Comparison of ENCODE assay signal across 24 cellular contexts in the genomic region with DNA sequence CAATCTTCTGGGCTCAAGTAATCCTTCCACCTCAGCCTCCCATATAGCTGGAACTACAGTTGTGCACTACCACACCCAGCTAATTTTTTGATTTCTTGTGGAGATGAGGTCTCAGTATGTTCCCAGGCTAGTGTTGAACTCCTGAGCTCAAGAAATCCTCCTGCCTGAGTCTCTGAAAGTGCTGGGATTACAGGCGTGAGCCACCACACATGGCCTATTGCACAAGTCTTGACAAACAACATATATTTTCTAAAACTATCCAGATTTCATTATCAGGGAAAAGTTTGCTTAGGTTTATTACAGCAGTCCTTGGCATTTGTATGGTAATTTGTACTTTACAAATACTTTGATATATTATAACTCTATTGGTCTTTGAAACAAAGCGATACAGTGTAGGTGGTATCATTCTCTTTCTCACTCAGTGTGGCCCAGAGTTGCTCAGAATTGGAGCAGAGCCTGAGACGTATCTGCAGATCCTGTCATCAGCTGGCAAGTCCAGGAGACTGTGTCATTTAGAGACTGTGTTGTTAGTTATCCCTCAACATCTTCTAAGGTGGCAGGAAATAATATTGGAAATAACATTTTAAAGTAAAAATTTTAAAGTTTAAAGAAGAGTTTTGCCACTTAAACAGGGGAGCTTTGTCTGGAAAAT.
"Had no signal": no experiment of that assay in that cellular context is flagged by ENCODE, and none has a peak within 500 bp of the region (broad histone marks: within the 10 kb centered on the region; RNA-seq: fewer than 3 reads in every experiment).

No MANE protein-coding gene starts in this region.

- H3K36me3 ChIP-seq: colonic mucosa had no signal

- H3K4me3 ChIP-seq: adrenal gland, colonic mucosa, skin epidermis, suprapubic skin had no signal

- H3K9me3 ChIP-seq: adrenal gland, colonic mucosa, suprapubic skin had no signal

- H3K27ac Mint-ChIP-seq: activated B cell treated with CpG ODN at 0.5 μM for 24 hours; activated CD4-positive, alpha-beta T cell treated with anti-CD3 and anti-CD28 coated beads, Interleukin-2, amount 10 ng/mL, durations not matched to agents 7 days and 5 days; activated naive CD4-positive, alpha-beta T cell treated with anti-CD3 and anti-CD28 coated beads for 36 hours; activated T-helper 1 cell treated with anti-CD3 and anti-CD28 coated beads, Interleukin-12 subunit alpha, Interleukin-12 subunit beta, Interleukin-2, Interleukin-4 antibody, amounts not matched to agents 30 ng/mL and 10 ng/mL and 1 ng/mL, durations not matched to agents 14 hours and 24 hours and 36 hours; nephron; T-helper 2 cell treated with Interferon-gamma antibody and Interleukin-4, amounts not matched to agents 5 μg/mL and 100 μg/mL, for 36 hours; type B pancreatic cell had no signal

- H3K4me1 ChIP-seq: colonic mucosa, suprapubic skin had no signal

- H3K27ac ChIP-seq: adrenal gland, colonic mucosa, skin epidermis, suprapubic skin had no signal

- H3K9me3 Mint-ChIP-seq: activated B cell treated with CpG ODN at 0.5 μM for 24 hours; activated CD4-positive, alpha-beta T cell treated with anti-CD3 and anti-CD28 coated beads, Interleukin-2, amount 10 ng/mL, durations not matched to agents 7 days and 5 days; activated naive CD4-positive, alpha-beta T cell treated with anti-CD3 and anti-CD28 coated beads for 36 hours; activated T-helper 1 cell treated with anti-CD3 and anti-CD28 coated beads, Interleukin-12 subunit alpha, Interleukin-12 subunit beta, Interleukin-2, Interleukin-4 antibody, amounts not matched to agents 30 ng/mL and 10 ng/mL and 1 ng/mL, durations not matched to agents 14 hours and 24 hours and 36 hours; nephron; T-helper 2 cell treated with Interferon-gamma antibody and Interleukin-4, amounts not matched to agents 5 μg/mL and 100 μg/mL, for 36 hours; type B pancreatic cell had no signal

- ATAC-seq: esophagus mucosa had no signal

- DNase-seq: activated B cell treated with CpG ODN at 0.5 μM for 24 hours; activated CD4-positive, alpha-beta T cell treated with anti-CD3 and anti-CD28 coated beads, Interleukin-2, amount 10 ng/mL, durations not matched to agents 7 days and 5 days; activated CD8-positive, alpha-beta memory T cell treated with anti-CD3 and anti-CD28 coated beads, Interleukin-2, amount 50 U/mL, for 48 hours; activated naive CD4-positive, alpha-beta T cell treated with anti-CD3 and anti-CD28 coated beads for 36 hours; adrenal gland; caudate nucleus; colonic mucosa; foreskin fibroblast; hypothalamus; kidney glomerular epithelial cell; mesendoderm; nucleus accumbens; posterior cingulate gyrus; right cardiac atrium; stimulated activated CD4-positive, alpha-beta T cell treated with anti-CD3 and anti-CD28 coated beads, Interleukin-15, amount 100 ng/mL, for 24 hours; stimulated activated CD4-positive, alpha-beta T cell treated with anti-CD3 and anti-CD28 coated beads, Interleukin-4, amount 100 ng/mL, for 1 hour; stimulated activated naive CD4-positive, alpha-beta T cell had no signal

- H3K27me3 Mint-ChIP-seq: activated B cell treated with CpG ODN at 0.5 μM for 24 hours; activated CD4-positive, alpha-beta T cell treated with anti-CD3 and anti-CD28 coated beads, Interleukin-2, amount 10 ng/mL, durations not matched to agents 7 days and 5 days; type B pancreatic cell had no signal

- H3K4me3 Mint-ChIP-seq: activated B cell treated with CpG ODN at 0.5 μM for 24 hours; activated CD4-positive, alpha-beta T cell treated with anti-CD3 and anti-CD28 coated beads, Interleukin-2, amount 10 ng/mL, durations not matched to agents 7 days and 5 days; activated naive CD4-positive, alpha-beta T cell treated with anti-CD3 and anti-CD28 coated beads for 36 hours; activated T-helper 1 cell treated with anti-CD3 and anti-CD28 coated beads, Interleukin-12 subunit alpha, Interleukin-12 subunit beta, Interleukin-2, Interleukin-4 antibody, amounts not matched to agents 30 ng/mL and 10 ng/mL and 1 ng/mL, durations not matched to agents 14 hours and 24 hours and 36 hours; nephron; T-helper 2 cell treated with Interferon-gamma antibody and Interleukin-4, amounts not matched to agents 5 μg/mL and 100 μg/mL, for 36 hours; type B pancreatic cell had no signal

- H3K4me1 Mint-ChIP-seq: activated B cell treated with CpG ODN at 0.5 μM for 24 hours had no signal
